In the genomic region with DNA sequence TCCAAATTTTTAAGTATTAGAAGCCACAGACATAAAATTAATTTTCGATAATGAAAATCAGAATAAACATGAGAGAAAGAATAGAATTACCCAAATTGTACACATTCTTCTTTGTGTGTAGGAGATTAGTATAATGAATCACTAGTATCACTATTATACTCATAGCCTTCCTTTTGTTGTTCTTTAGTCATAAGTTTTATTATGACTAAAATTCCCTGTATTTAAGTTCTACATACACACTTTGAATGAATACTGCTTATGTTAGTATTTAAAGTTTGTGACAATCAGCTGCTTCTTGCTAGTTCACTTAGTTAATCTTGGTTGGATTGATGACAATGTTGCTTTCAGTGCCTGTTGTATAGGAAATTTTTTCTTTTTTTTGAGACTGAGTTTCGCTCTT, we compare ENCODE assay signal across 17 cellular contexts.
A peak's percentile ranks its signal among the peaks of the same experiment; 100 is the strongest.
DNase-seq lines count a peak whose midpoint lies in the region; ATAC-seq and TF ChIP-seq lines count a peak whose summit lies in the region.
"Had no signal": no experiment of that assay in that cellular context is flagged by ENCODE, and none has a peak within 500 bp of the region (broad histone marks: within the 10 kb centered on the region; RNA-seq: fewer than 3 reads in every experiment).

No MANE protein-coding gene starts in this region.

- CTCF ChIA-PET in activated CD4-positive, alpha-beta T cell treated with anti-CD3 and anti-CD28 coated beads for 36 hours (lab: Charles Lee), result interaction anchor here (0.6 to 1.1 kb wide), 4 partner anchors 12 to 124 kb away, joined by 3 read pairs; no protein-coding TSS in a partner anchor

- H3K79me2 ChIP-seq in MM.1S (ENCODE audit: low read length), result no peaks in the 10 kb centered on the region

- no peaks in the 10 kb centered on the region for H3K9me2 ChIP-seq in MM.1S (replicated peaks; ENCODE audit: insufficient read depth, low read length)

- POLR2A ChIA-PET in activated CD4-positive, alpha-beta T cell treated with anti-CD3 and anti-CD28 coated beads for 36 hours (lab: Charles Lee), result interaction anchor here (0.6 kb wide), 1 partner anchor 101 kb away, joined by 3 read pairs; no protein-coding TSS in a partner anchor

- no peak overlapping the region for H2AFZ ChIP-seq in MM.1S (ENCODE audit: low read length)
- H2AFZ ChIP-seq: GM23338 had no signal

- no peak for DNase-seq in activated CD4-positive, alpha-beta T cell treated with anti-CD3 and anti-CD28 coated beads for 36 hours
- DNase-seq in activated CD4-positive, alpha-beta T cell treated with anti-CD3 and anti-CD28 coated beads, Interleukin-2, amount 10 ng/mL, durations not matched to agents 24 days and 14 days, result no peak
- no peak for DNase-seq in activated naive CD4-positive, alpha-beta T cell treated with anti-CD3 and anti-CD28 coated beads, Interleukin-2, amount 50 U/mL, for 72 hours (ENCODE audit: low spot score in 2 of 2)
- no peak for DNase-seq in activated naive CD4-positive, alpha-beta T cell (lab: John Stamatoyannopoulos, UW)
- DNase-seq in foreskin melanocyte (peak; percentile 35), MM.1S (no peak)
- no peak for DNase-seq in activated CD8-positive, alpha-beta memory T cell treated with anti-CD3 and anti-CD28 coated beads, Interleukin-2, amount 50 U/mL, for 4 hours
- DNase-seq: 8988T; AML-193; Caco-2; CD8-positive, alpha-beta memory T cell; DND-41; GDM1; H7 had no signal

- H4K20me1 ChIP-seq in MM.1S (ENCODE audit: insufficient read depth, low read length), result no peaks in the 10 kb centered on the region
- H4K20me1 ChIP-seq: BLaER1 had no signal

- peaks cover 18% of the 10 kb centered on the region for H3K9me3 Mint-ChIP-seq in activated CD4-positive, alpha-beta T cell treated with anti-CD3 and anti-CD28 coated beads for 36 hours (ENCODE audit: low read depth)
- H3K9me3 Mint-ChIP-seq in activated CD4-positive, alpha-beta T cell treated with anti-CD3 and anti-CD28 coated beads, Interleukin-2, amount 10 ng/mL, durations not matched to agents 24 days and 14 days, result peaks cover 8% of the 10 kb centered on the region
- H3K9me3 Mint-ChIP-seq in activated naive CD4-positive, alpha-beta T cell treated with anti-CD3 and anti-CD28 coated beads, Interleukin-2, amount 50 U/mL, for 72 hours, result peaks cover 22 to 23% of the 10 kb centered on the region in 2 donors

- no peaks in the 10 kb centered on the region for H3K4me1 ChIP-seq in MM.1S (ENCODE audit: low read length)
- H3K4me1 ChIP-seq: BLaER1, Caco-2 had no signal

- no peaks in the 10 kb centered on the region for H3K36me3 ChIP-seq in MM.1S (replicated peaks; ENCODE audit: insufficient read depth, low read length)
- H3K36me3 ChIP-seq: BLaER1 had no signal

- H3F3A ChIP-seq in MM.1S (ENCODE audit: insufficient read depth, low read length), result no peaks in the 10 kb centered on the region

- H3K36me3 Mint-ChIP-seq in activated CD4-positive, alpha-beta T cell treated with anti-CD3 and anti-CD28 coated beads for 36 hours (ENCODE audit: low read depth), result peaks cover 3% of the 10 kb centered on the region
- H3K36me3 Mint-ChIP-seq in activated CD4-positive, alpha-beta T cell treated with anti-CD3 and anti-CD28 coated beads, Interleukin-2, amount 10 ng/mL, durations not matched to agents 24 days and 14 days (ENCODE audit: low read depth), result no peaks in the 10 kb centered on the region
- H3K36me3 Mint-ChIP-seq in activated naive CD4-positive, alpha-beta T cell treated with anti-CD3 and anti-CD28 coated beads, Interleukin-2, amount 50 U/mL, for 72 hours, result peaks cover 24 to 30% of the 10 kb centered on the region in 2 donors

- intact Hi-C loops in activated CD4-positive, alpha-beta T cell treated with anti-CD3 and anti-CD28 coated beads for 36 hours (cut with DNase I, micrococcal nuclease), result loop anchor here (2.0 to 5.0 kb wide), 2 partner anchors 61 to 68 kb away; no protein-coding TSS in a partner anchor
- intact Hi-C loops in activated CD4-positive, alpha-beta T cell treated with anti-CD3 and anti-CD28 coated beads, Interleukin-2, amount 10 ng/mL, durations not matched to agents 24 days and 14 days (cut with micrococcal nuclease), result no loop called here

- no peak overlapping the region for H3K4me3 Mint-ChIP-seq in activated CD4-positive, alpha-beta T cell treated with anti-CD3 and anti-CD28 coated beads for 36 hours
- no peak overlapping the region for H3K4me3 Mint-ChIP-seq in activated CD4-positive, alpha-beta T cell treated with anti-CD3 and anti-CD28 coated beads, Interleukin-2, amount 10 ng/mL, durations not matched to agents 24 days and 14 days
- H3K4me3 Mint-ChIP-seq: CD8-positive, alpha-beta memory T cell; GM23338 had no signal

- H3K9me3 ChIP-seq in MM.1S (replicated peaks; ENCODE audit: insufficient read depth, low read length), result no peaks in the 10 kb centered on the region

- no peak overlapping the region for H3K9ac ChIP-seq in MM.1S (ENCODE audit: low read length)
- H3K9ac ChIP-seq: BLaER1 had no signal

- H3K27me3 ChIP-seq in MM.1S (replicated peaks; ENCODE audit: insufficient read depth, low read length), result no peaks in the 10 kb centered on the region
- H3K27me3 ChIP-seq: BLaER1 had no signal

- peak; percentile 96 for ATAC-seq in activated CD4-positive, alpha-beta T cell treated with anti-CD3 and anti-CD28 coated beads for 36 hours
- ATAC-seq in activated naive CD4-positive, alpha-beta T cell treated with anti-CD3 and anti-CD28 coated beads, Interleukin-2, amount 50 U/mL, for 72 hours, result peak; percentile 55 to 99
- ATAC-seq: GM23338 had no signal

- TF ChIP-seq CTCF in MM.1S (IDR thresholded peaks at IDR 0.05; ENCODE audit: low read length), result no peak

- H3K4me1 Mint-ChIP-seq in activated CD4-positive, alpha-beta T cell treated with anti-CD3 and anti-CD28 coated beads for 36 hours, result peaks cover 4% of the 10 kb centered on the region
- no peaks in the 10 kb centered on the region for H3K4me1 Mint-ChIP-seq in activated CD4-positive, alpha-beta T cell treated with anti-CD3 and anti-CD28 coated beads, Interleukin-2, amount 10 ng/mL, durations not matched to agents 24 days and 14 days
- H3K4me1 Mint-ChIP-seq: CD8-positive, alpha-beta memory T cell had no signal

- no peak overlapping the region for H3K27ac ChIP-seq in MM.1S (ENCODE audit: low read length)
- H3K27ac ChIP-seq: BLaER1, HL-60 had no signal

- peaks cover 11% of the 10 kb centered on the region for H3K27me3 Mint-ChIP-seq in activated CD4-positive, alpha-beta T cell treated with anti-CD3 and anti-CD28 coated beads for 36 hours
- peaks cover 2% of the 10 kb centered on the region for H3K27me3 Mint-ChIP-seq in activated CD4-positive, alpha-beta T cell treated with anti-CD3 and anti-CD28 coated beads, Interleukin-2, amount 10 ng/mL, durations not matched to agents 24 days and 14 days

- no peak overlapping the region for H3K27ac Mint-ChIP-seq in activated CD4-positive, alpha-beta T cell treated with anti-CD3 and anti-CD28 coated beads for 36 hours
- no peak overlapping the region for H3K27ac Mint-ChIP-seq in activated CD4-positive, alpha-beta T cell treated with anti-CD3 and anti-CD28 coated beads, Interleukin-2, amount 10 ng/mL, durations not matched to agents 24 days and 14 days
- H3K27ac Mint-ChIP-seq in activated naive CD4-positive, alpha-beta T cell treated with anti-CD3 and anti-CD28 coated beads, Interleukin-2, amount 50 U/mL, for 72 hours, result peak overlapping the region in 1 of 2 donors; percentile 22
- H3K27ac Mint-ChIP-seq: CD8-positive, alpha-beta memory T cell; GM23338 had no signal

- no peak overlapping the region for H3K4me3 ChIP-seq in MM.1S (ENCODE audit: low read length)
- H3K4me3 ChIP-seq: BLaER1, GM23338 had no signal

- H3K4me2 ChIP-seq in MM.1S (ENCODE audit: low read depth, low read length), result no peak overlapping the region
- H3K4me2 ChIP-seq: BLaER1, GM23338 had no signal
